Comparison of ENCODE assay signal across 20 cellular contexts in genomic region chr14:101783260-101784016, GRCh38. TPM values are rescaled to one million over a fixed set of nuclear protein-coding genes. Genes with fewer than 3 reads are reported as not detected.
DNase-seq lines count a peak whose midpoint lies in the region; ATAC-seq and TF ChIP-seq lines count a peak whose summit lies in the region.
"Had no signal": no experiment of that assay in that cellular context is flagged by ENCODE, and none has a peak within 500 bp of the region (broad histone marks: within the 10 kb centered on the region; RNA-seq: fewer than 3 reads in every experiment).

No MANE protein-coding gene starts in this region.

- DNase-seq in T-helper 1 cell (no peak), mesenteric fat pad (ENCODE audit: low spot score) (peak; percentile 81), PC-9 (no peak)
- no peak for DNase-seq in CD4-positive, alpha-beta T cell
- no peak for DNase-seq in activated naive CD8-positive, alpha-beta T cell treated with anti-CD3 and anti-CD28 coated beads for 36 hours
- DNase-seq: activated CD4-positive, alpha-beta memory T cell treated with anti-CD3 and anti-CD28 coated beads, Interleukin-2, amount 10 ng/mL, durations not matched to agents 7 days and 5 days; effector CD4-positive, alpha-beta T cell; KG1; kidney glomerular epithelial cell; NCI-H1092; NCI-H2081 treated with DMSO at 0.1 percent for 48 hours; NCI-H524 treated with DMSO at 0.1 percent for 48 hours; small intestine; trophoblast cell had no signal

- no peaks in the 10 kb centered on the region for H3K4me1 ChIP-seq in PC-9 (replicated peaks; ENCODE audit: insufficient read depth)

- ATAC-seq in CD4-positive, alpha-beta T cell (ENCODE audit: poor library complexity): no peak
- ATAC-seq in GM19324 (IDR thresholded peaks at IDR 0.05; ENCODE audit: low FRiP score, unreplicated experiment) (no peak), HG03565 (IDR thresholded peaks at IDR 0.05; ENCODE audit: unreplicated experiment) (no peak)

- no TSS peak for BruUV-seq in PC-9 (replicated peaks; lab: Mats Ljungman, UMichigan)

- peak overlapping the region; percentile 53 for H3K4me3 Mint-ChIP-seq in T-helper 1 cell treated with Interleukin-12 subunit alpha and Interleukin-12 subunit beta and Interleukin-4 antibody, amounts not matched to agents 30 μg/mL and 1 μg/mL, for 36 hours
- peak overlapping the region; percentile 76 for H3K4me3 Mint-ChIP-seq in CD4-positive, alpha-beta T cell
- H3K4me3 Mint-ChIP-seq in activated naive CD8-positive, alpha-beta T cell treated with anti-CD3 and anti-CD28 coated beads for 36 hours: peak overlapping the region; percentile 60
- H3K4me3 Mint-ChIP-seq: activated CD4-positive, alpha-beta memory T cell treated with anti-CD3 and anti-CD28 coated beads, Interleukin-2, amount 10 ng/mL, durations not matched to agents 7 days and 5 days had no signal

- no peak for TF ChIP-seq CTCF in CD4-positive, alpha-beta T cell (IDR thresholded peaks at IDR 0.05)
- no peak for TF ChIP-seq CTCF in PC-9 (conservative IDR thresholded peaks at IDR 0.05)

- H3K27me3 ChIP-seq in CD4-positive, alpha-beta T cell (ENCODE audit: control insufficient read depth, insufficient read depth, low read length): no peaks in the 10 kb centered on the region
- no peaks in the 10 kb centered on the region for H3K27me3 ChIP-seq in PC-9 (ENCODE audit: insufficient read depth, low read depth)

- 0 out of 2 replicates have a peak, but pooled peaks cover 5% of the 10 kb centered on the region for H4K20me1 ChIP-seq in PC-9 (ENCODE audit: insufficient read depth)

- peaks cover under 1% of the 10 kb centered on the region for H3K36me3 Mint-ChIP-seq in T-helper 1 cell treated with Interleukin-12 subunit alpha and Interleukin-12 subunit beta and Interleukin-4 antibody, amounts not matched to agents 30 μg/mL and 1 μg/mL, for 36 hours (ENCODE audit: low read depth)
- H3K36me3 Mint-ChIP-seq in CD4-positive, alpha-beta T cell (ENCODE audit: low read depth): peaks cover 7% of the 10 kb centered on the region
- H3K36me3 Mint-ChIP-seq in activated naive CD8-positive, alpha-beta T cell treated with anti-CD3 and anti-CD28 coated beads for 36 hours: peaks cover 11% of the 10 kb centered on the region

- no peaks in the 10 kb centered on the region; the same call in 1 of the 2 replicates for H3F3A ChIP-seq in PC-9 (ENCODE audit: insufficient read depth, low read depth)

- H3K4me3 ChIP-seq in PC-9: no peak overlapping the region
- H3K4me3 ChIP-seq: hepatocyte had no signal

- H3K27ac ChIP-seq in CD4-positive, alpha-beta T cell (ENCODE audit: low read depth, low read length): no peak overlapping the region
- no peak overlapping the region for H3K27ac ChIP-seq in PC-9
- H3K27ac ChIP-seq: 22Rv1, hepatocyte, parathyroid adenoma had no signal

- CTCF ChIA-PET in CD4-positive, alpha-beta T cell (lab: Charles Lee): interaction anchor here (2.0 kb wide), 1 partner anchor 13 kb away, joined by 6 read pairs; no protein-coding TSS in a partner anchor
- CTCF ChIA-PET in PC-9 (lab: Charles Lee): interaction anchor here (0.7 kb wide), 1 partner anchor 10 kb away, joined by 7 read pairs; no protein-coding TSS in a partner anchor

- no peaks in the 10 kb centered on the region for H3K79me2 ChIP-seq in PC-9 (ENCODE audit: low read depth)
- H3K79me2 ChIP-seq: hepatocyte had no signal

- no peak overlapping the region for H3K27ac Mint-ChIP-seq in T-helper 1 cell treated with Interleukin-12 subunit alpha and Interleukin-12 subunit beta and Interleukin-4 antibody, amounts not matched to agents 30 μg/mL and 1 μg/mL, for 36 hours
- peak overlapping the region; percentile 47 for H3K27ac Mint-ChIP-seq in CD4-positive, alpha-beta T cell
- H3K27ac Mint-ChIP-seq in activated naive CD8-positive, alpha-beta T cell treated with anti-CD3 and anti-CD28 coated beads for 36 hours: peak overlapping the region; percentile 32
- H3K27ac Mint-ChIP-seq: activated CD4-positive, alpha-beta memory T cell treated with anti-CD3 and anti-CD28 coated beads, Interleukin-2, amount 10 ng/mL, durations not matched to agents 7 days and 5 days had no signal

- no peak overlapping the region for H2AFZ ChIP-seq in PC-9
- H2AFZ ChIP-seq: hepatocyte, parathyroid adenoma had no signal

- no peaks in the 10 kb centered on the region for H3K9me2 ChIP-seq in PC-9 (ENCODE audit: insufficient read depth)

- POLR2A ChIA-PET in CD4-positive, alpha-beta T cell (lab: Charles Lee): interaction anchor here (1.0 to 1.5 kb wide), 3 partner anchors 9 to 40 kb away, joined by 3 to 4 read pairs (median 3); no protein-coding TSS in a partner anchor
- POLR2A ChIA-PET in PC-9 (lab: Charles Lee; ENCODE audit: unreplicated experiment): no interaction called here

- peaks cover 21% of the 10 kb centered on the region for H3K27me3 Mint-ChIP-seq in T-helper 1 cell treated with Interleukin-12 subunit alpha and Interleukin-12 subunit beta and Interleukin-4 antibody, amounts not matched to agents 30 μg/mL and 1 μg/mL, for 36 hours (ENCODE audit: low read depth)
- H3K27me3 Mint-ChIP-seq in CD4-positive, alpha-beta T cell: no peaks in the 10 kb centered on the region
- no peaks in the 10 kb centered on the region for H3K27me3 Mint-ChIP-seq in activated naive CD8-positive, alpha-beta T cell treated with anti-CD3 and anti-CD28 coated beads for 36 hours

- intact Hi-C loops in CD4-positive, alpha-beta T cell (cut with DNase I, micrococcal nuclease): loop anchor here in 1 of 2 experiments (2.0 kb wide), 1 partner anchor 19 kb away; no protein-coding TSS in a partner anchor
- intact Hi-C loops in PC-9 (cut with micrococcal nuclease; ENCODE audit: unreplicated experiment): no loop called here

- no peaks in the 10 kb centered on the region for H3K9me3 ChIP-seq in CD4-positive, alpha-beta T cell (ENCODE audit: control insufficient read depth, low read length)
- no peaks in the 10 kb centered on the region for H3K9me3 ChIP-seq in PC-9 (ENCODE audit: insufficient read depth, low read depth)

- no peak overlapping the region for H3K4me2 ChIP-seq in PC-9
- H3K4me2 ChIP-seq: hepatocyte had no signal

- H3K36me3 ChIP-seq in PC-9 (ENCODE audit: low read depth): 0 out of 2 replicates have a peak, but pooled peaks cover 3% of the 10 kb centered on the region

- H3K4me1 Mint-ChIP-seq in T-helper 1 cell treated with Interleukin-12 subunit alpha and Interleukin-12 subunit beta and Interleukin-4 antibody, amounts not matched to agents 30 μg/mL and 1 μg/mL, for 36 hours (ENCODE audit: low read depth): peaks cover 12% of the 10 kb centered on the region
- H3K4me1 Mint-ChIP-seq in CD4-positive, alpha-beta T cell (ENCODE audit: low read depth): peaks cover 17% of the 10 kb centered on the region
- peaks cover 10% of the 10 kb centered on the region for H3K4me1 Mint-ChIP-seq in activated naive CD8-positive, alpha-beta T cell treated with anti-CD3 and anti-CD28 coated beads for 36 hours

- H3K9me3 Mint-ChIP-seq in T-helper 1 cell treated with Interleukin-12 subunit alpha and Interleukin-12 subunit beta and Interleukin-4 antibody, amounts not matched to agents 30 μg/mL and 1 μg/mL, for 36 hours: no peaks in the 10 kb centered on the region
- no peaks in the 10 kb centered on the region for H3K9me3 Mint-ChIP-seq in CD4-positive, alpha-beta T cell
- peaks cover 2% of the 10 kb centered on the region for H3K9me3 Mint-ChIP-seq in activated naive CD8-positive, alpha-beta T cell treated with anti-CD3 and anti-CD28 coated beads for 36 hours
- H3K9me3 Mint-ChIP-seq: activated CD4-positive, alpha-beta memory T cell treated with anti-CD3 and anti-CD28 coated beads, Interleukin-2, amount 10 ng/mL, durations not matched to agents 7 days and 5 days had no signal

RNA-seq across cellular contexts. Expression of gene PPP2R5C, which starts 21.9 kb away (rescaled TPM):
- total RNA-seq in CD4-positive, alpha-beta T cell: 100 to 1,000 TPM; 463 to 487 TPM
- 100 to 1,000 TPM; 209 to 221 TPM for total RNA-seq in activated naive CD8-positive, alpha-beta T cell treated with anti-CD3 and anti-CD28 coated beads for 36 hours
- total RNA-seq in mesenteric fat pad (124 TPM), PC-9 (2021) (301 and 401 TPM in 2 replicates)
